In genomic region chr10:19791032-19791431, GRCh38 we compare ENCODE assay signal across 23 cellular contexts. TPM values are rescaled to one million over a fixed set of nuclear protein-coding genes. Genes with fewer than 3 reads are reported as not detected.
DNase-seq lines count a peak whose midpoint lies in the region; ATAC-seq and TF ChIP-seq lines count a peak whose summit lies in the region.
"Had no signal": no experiment of that assay in that cellular context is flagged by ENCODE, and none has a peak within 500 bp of the region (broad histone marks: within the 10 kb centered on the region; RNA-seq: fewer than 3 reads in every experiment).

No MANE protein-coding gene starts in this region.

- no peaks in the 10 kb centered on the region for H3K4me1 Mint-ChIP-seq in CD8-positive, alpha-beta memory T cell

- H3K27me3 ChIP-seq in esophagus squamous epithelium (no peaks in the 10 kb centered on the region), lower lobe of right lung (ENCODE audit: low read depth) (no peaks in the 10 kb centered on the region)
- no peaks in the 10 kb centered on the region for H3K27me3 ChIP-seq in CD8-positive, alpha-beta memory T cell (ENCODE audit: insufficient read depth, low read length, poor library complexity, severe bottlenecking)

- no peak for TF ChIP-seq POLR2A in esophagus squamous epithelium (IDR thresholded peaks at IDR 0.05)

- H3K27me3 Mint-ChIP-seq in CD8-positive, alpha-beta memory T cell = peaks cover 0 to 2% of the 10 kb centered on the region in 2 donors
- H3K27me3 Mint-ChIP-seq: CD4-positive, alpha-beta T cell had no signal

- H3K4me1 ChIP-seq in esophagus squamous epithelium (peaks cover 0 to 24% (median 0%) of the 10 kb centered on the region in 3 donors), lower lobe of right lung (no peaks in the 10 kb centered on the region)
- no peaks in the 10 kb centered on the region for H3K4me1 ChIP-seq in CD8-positive, alpha-beta memory T cell (ENCODE audit: insufficient read depth, low read length)
- H3K4me1 ChIP-seq: Caco-2 had no signal

- TF ChIP-seq CTCF in esophagus squamous epithelium (IDR thresholded peaks at IDR 0.05) (no peak), lower lobe of right lung (IDR thresholded peaks at IDR 0.05) (no peak)

- no peaks in the 10 kb centered on the region for H3K36me3 Mint-ChIP-seq in CD8-positive, alpha-beta memory T cell

- no peaks in the 10 kb centered on the region for H3K36me3 ChIP-seq in esophagus squamous epithelium
- no peaks in the 10 kb centered on the region for H3K36me3 ChIP-seq in lower lobe of right lung
- no peaks in the 10 kb centered on the region for H3K36me3 ChIP-seq in CD8-positive, alpha-beta memory T cell (ENCODE audit: insufficient read depth, low read length)

- H3K9me3 ChIP-seq in esophagus squamous epithelium (no peaks in the 10 kb centered on the region), lower lobe of right lung (no peaks in the 10 kb centered on the region)
- H3K9me3 ChIP-seq in CD8-positive, alpha-beta memory T cell (ENCODE audit: low read length) = no peaks in the 10 kb centered on the region
- H3K9me3 ChIP-seq: SK-N-SH had no signal

- DNase-seq in M059J (ENCODE audit: low read depth) = peak; percentile 7
- peak; percentile 10 for DNase-seq in amniotic epithelial cell (ENCODE audit: low read depth)
- no peak for DNase-seq in esophagus squamous epithelium (lab: John Stamatoyannopoulos, UW)
- no peak for DNase-seq in lower lobe of right lung
- no peak for DNase-seq in SHP77 (lab: John Stamatoyannopoulos, UW)
- no peak for DNase-seq in CD1c-positive myeloid dendritic cell (ENCODE audit: extremely low spot score)
- DNase-seq in amygdala (lab: John Stamatoyannopoulos, UW) = no peak
- DNase-seq in CD8-positive, alpha-beta memory T cell = no peak
- DNase-seq: Caco-2; CD4-positive, alpha-beta T cell; DMS 273 treated with DMSO at 0.1 percent for 48 hours; DMS79 treated with DMSO at 0.1 percent for 48 hours; NCI-H1092; NCI-H1436; NCI-H187 treated with DMSO at 0.1 percent for 48 hours; NCI-H2107; NCI-H510A; NCI-H774; NK-92 treated with Interleukin-12 subunit alpha and Interleukin-12 subunit beta, amount 100 ng/mL, for 24 hours; SIG-M5; SK-N-SH had no signal

- intact Hi-C loops in esophagus squamous epithelium (cut with DNase I) = no loop called here
- intact Hi-C loops in lower lobe of right lung (cut with DNase I) = no loop called here

- 38 to 39% methylated on average over 2 of the region's 2 CpGs for WGBS in esophagus squamous epithelium, 2 donors

- CTCF ChIA-PET in CD8-positive, alpha-beta memory T cell (lab: Charles Lee) = no interaction called here

- H3K27ac Mint-ChIP-seq in CD8-positive, alpha-beta memory T cell = no peak overlapping the region
- H3K27ac Mint-ChIP-seq: CD4-positive, alpha-beta T cell had no signal

- H3K4me3 Mint-ChIP-seq in CD8-positive, alpha-beta memory T cell = no peak overlapping the region
- H3K4me3 Mint-ChIP-seq: CD4-positive, alpha-beta T cell had no signal

- POLR2A ChIA-PET in CD8-positive, alpha-beta memory T cell (lab: Charles Lee) = no interaction called here

- ATAC-seq in lower lobe of right lung = peak; percentile 54 to 60
- ATAC-seq: HepG2, K562 had no signal

- no peak overlapping the region for H3K4me3 ChIP-seq in esophagus squamous epithelium
- no peak overlapping the region for H3K4me3 ChIP-seq in lower lobe of right lung
- no peak overlapping the region for H3K4me3 ChIP-seq in CD8-positive, alpha-beta memory T cell (ENCODE audit: low read length)
- H3K4me3 ChIP-seq: K562 had no signal

- H3K27ac ChIP-seq in esophagus squamous epithelium (peak overlapping the region in 3 of 4 donors; percentile 10 to 63 (median 10)), lower lobe of right lung (no peak overlapping the region)
- no peak overlapping the region for H3K27ac ChIP-seq in CD8-positive, alpha-beta memory T cell (ENCODE audit: low read depth, low read length)

- peaks cover 0 to 9% (median 5%) of the 10 kb centered on the region in 5 donors for H3K9me3 Mint-ChIP-seq in CD8-positive, alpha-beta memory T cell
- H3K9me3 Mint-ChIP-seq: CD4-positive, alpha-beta T cell had no signal

RNA-seq across cellular contexts. Expression of gene PLXDC2, which starts 25.2 kb away (rescaled TPM):
- 2.8 and 3.3 TPM in 2 replicates for total RNA-seq in M059J (2014; rRNA removed; shearing (Covaris generic))
- 10 to 100 TPM; 22.4 to 50.4 (median 36.9) TPM for total RNA-seq in esophagus squamous epithelium
- 143 TPM for total RNA-seq in lower lobe of right lung
- under 1 TPM; 0.15 to 0.38 TPM for total RNA-seq in CD8-positive, alpha-beta memory T cell
- polyA plus RNA-seq in CD8-positive, alpha-beta memory T cell = 1.5 TPM

Comparison
In these comparisons a context has a peak if more than half of its experiments do, and no peak if none do; other contexts are left out.
1. DNase-seq: peak in M059J (single experiment) and amniotic epithelial cell (single experiment); none in esophagus squamous epithelium (single experiment), lower lobe of right lung (single experiment), SHP77 (0 of 2), CD1c-positive myeloid dendritic cell (single experiment), amygdala (0 of 56) and CD8-positive, alpha-beta memory T cell (0 of 5).
2. H3K27ac ChIP-seq: peak in esophagus squamous epithelium (3 of 4); none in lower lobe of right lung (single experiment) and CD8-positive, alpha-beta memory T cell (single experiment).